In the genomic region with DNA sequence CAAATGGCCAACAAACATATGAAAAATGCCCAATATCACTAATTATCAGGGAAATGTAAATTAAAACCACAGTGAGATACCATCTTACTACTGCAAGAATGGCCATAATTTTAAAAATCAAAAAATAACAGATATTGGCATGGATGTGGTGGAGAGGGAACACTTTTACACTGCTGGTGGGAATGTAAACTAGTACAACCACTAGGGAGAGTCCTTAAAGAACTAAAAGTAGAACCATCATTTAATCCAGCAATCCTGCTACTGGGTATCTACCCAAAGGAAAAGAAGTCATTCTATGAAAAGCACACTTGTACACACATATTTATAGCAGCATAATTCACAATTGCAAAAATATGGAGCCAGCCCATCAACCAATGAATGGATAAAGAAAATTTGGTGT, we compare ENCODE assay signal across 19 cellular contexts.
DNase-seq lines count a peak whose midpoint lies in the region; ATAC-seq, FAIRE-seq and TF ChIP-seq lines count a peak whose summit lies in the region.
"Had no signal": no experiment of that assay in that cellular context is flagged by ENCODE, and none has a peak within 500 bp of the region (broad histone marks: within the 10 kb centered on the region; RNA-seq: fewer than 3 reads in every experiment).

No MANE protein-coding gene starts in this region.

- H3K9me3 ChIP-seq in Loucy (ENCODE audit: insufficient read depth, low read depth, low read length) (no peaks in the 10 kb centered on the region), adipocyte (ENCODE audit: control insufficient read depth, low read length) (no peaks in the 10 kb centered on the region), osteoblast (ENCODE audit: low read depth, low read length) (no peaks in the 10 kb centered on the region), heart right ventricle (no peaks in the 10 kb centered on the region)
- H3K9me3 ChIP-seq: BLaER1 treated with 17β-estradiol and CSF1 and Interleukin-3, amounts not matched to agents 10 nM and 100 nM; colonic mucosa had no signal

- H3K4me2 ChIP-seq in Loucy (ENCODE audit: low read depth, low read length, poor library complexity, severe bottlenecking) (no peak overlapping the region), osteoblast (ENCODE audit: insufficient read depth, low read length) (no peak overlapping the region)
- H3K4me2 ChIP-seq: BLaER1 treated with 17β-estradiol and CSF1 and Interleukin-3, amounts not matched to agents 10 nM and 100 nM had no signal

- no peak for TF ChIP-seq POLR2A in H54 (IDR thresholded peaks at IDR 0.05; ENCODE audit: low read depth, low read length)

- H3K4me1 ChIP-seq in Loucy (ENCODE audit: insufficient read depth, low read length, poor library complexity, severe bottlenecking) (no peaks in the 10 kb centered on the region), adipocyte (ENCODE audit: control insufficient read depth, insufficient read depth, low read length) (no peaks in the 10 kb centered on the region), osteoblast (ENCODE audit: insufficient read depth, low read length) (no peaks in the 10 kb centered on the region), heart right ventricle (no peaks in the 10 kb centered on the region)
- H3K4me1 ChIP-seq: BLaER1 treated with 17β-estradiol and CSF1 and Interleukin-3, amounts not matched to agents 10 nM and 100 nM; colonic mucosa had no signal

- no peak overlapping the region for H3K4me3 ChIP-seq in Loucy (ENCODE audit: low read length, poor library complexity, severe bottlenecking)
- no peak overlapping the region for H3K4me3 ChIP-seq in adipocyte (ENCODE audit: low read length)
- H3K4me3 ChIP-seq in osteoblast (ENCODE audit: insufficient read depth, low read length) = no peak overlapping the region
- no peak overlapping the region for H3K4me3 ChIP-seq in heart right ventricle
- H3K4me3 ChIP-seq: BLaER1 treated with 17β-estradiol and CSF1 and Interleukin-3, amounts not matched to agents 10 nM and 100 nM; colonic mucosa had no signal

- H4K20me1 ChIP-seq in Loucy (ENCODE audit: insufficient read depth, low read length, poor library complexity, severe bottlenecking) (no peaks in the 10 kb centered on the region), osteoblast (ENCODE audit: insufficient read depth, low read length) (no peaks in the 10 kb centered on the region)
- H4K20me1 ChIP-seq: BLaER1 treated with 17β-estradiol and CSF1 and Interleukin-3, amounts not matched to agents 10 nM and 100 nM had no signal

- intact Hi-C loops in heart right ventricle (cut with DNase I) = loop anchor here in 4 of 10 donors (2.0 to 10.0 kb wide), 4 partner anchors 337 to 690 kb away; no protein-coding TSS in a partner anchor

- no peak for FAIRE-seq in H54 (lab: Jason Lieb, UNC)
- FAIRE-seq: GM18507 had no signal

- H3K79me2 ChIP-seq in Loucy (ENCODE audit: insufficient read depth, low read length) (no peaks in the 10 kb centered on the region), osteoblast (ENCODE audit: insufficient read depth, low read length) (no peaks in the 10 kb centered on the region)

- H3K36me3 ChIP-seq in Loucy (ENCODE audit: insufficient read depth, low read length) = no peaks in the 10 kb centered on the region
- no peaks in the 10 kb centered on the region for H3K36me3 ChIP-seq in adipocyte (ENCODE audit: control insufficient read depth, insufficient read depth, low read length, severe bottlenecking)
- no peaks in the 10 kb centered on the region for H3K36me3 ChIP-seq in osteoblast (ENCODE audit: insufficient read depth, low read length)
- no peaks in the 10 kb centered on the region for H3K36me3 ChIP-seq in heart right ventricle
- H3K36me3 ChIP-seq: BLaER1 treated with 17β-estradiol and CSF1 and Interleukin-3, amounts not matched to agents 10 nM and 100 nM; colonic mucosa had no signal

- no peak for ATAC-seq in HG02870 (IDR thresholded peaks at IDR 0.05; ENCODE audit: unreplicated experiment)
- no peak for ATAC-seq in heart right ventricle
- ATAC-seq: Panc1, right cardiac atrium had no signal

- H2AFZ ChIP-seq in Loucy (ENCODE audit: low read length) (no peak overlapping the region), osteoblast (ENCODE audit: low read length) (no peak overlapping the region)

- H3K27me3 ChIP-seq in Loucy (ENCODE audit: insufficient read depth, low read length, poor library complexity, severe bottlenecking) = no peaks in the 10 kb centered on the region
- H3K27me3 ChIP-seq in adipocyte (replicated peaks; ENCODE audit: control insufficient read depth, insufficient read depth, low read length) = no peaks in the 10 kb centered on the region
- no peaks in the 10 kb centered on the region for H3K27me3 ChIP-seq in osteoblast (ENCODE audit: insufficient read depth, low read length)
- no peaks in the 10 kb centered on the region for H3K27me3 ChIP-seq in heart right ventricle
- H3K27me3 ChIP-seq: BLaER1 treated with 17β-estradiol and CSF1 and Interleukin-3, amounts not matched to agents 10 nM and 100 nM; colonic mucosa had no signal

- no peak overlapping the region for H3K27ac ChIP-seq in osteoblast (ENCODE audit: low read depth, low read length)
- no peak overlapping the region for H3K27ac ChIP-seq in heart right ventricle
- H3K27ac ChIP-seq: BLaER1 treated with 17β-estradiol and CSF1 and Interleukin-3, amounts not matched to agents 10 nM and 100 nM; colonic mucosa had no signal

- DNase-seq in AML-193 (lab: John Stamatoyannopoulos, UW) = peak; percentile 5 to 11
- peak; percentile 43 for DNase-seq in adipocyte (ENCODE audit: low read depth)
- DNase-seq in pons (ENCODE audit: low spot score) = peak; percentile 10
- no peak for DNase-seq in osteoblast (ENCODE audit: insufficient read length, low spot score, missing footprints)
- no peak for DNase-seq in H54 (ENCODE audit: insufficient read length, low spot score)
- DNase-seq in heart right ventricle = no peak
- DNase-seq: activated CD4-positive, alpha-beta T cell treated with anti-CD3 and anti-CD28 coated beads for 4 hours; activated naive CD4-positive, alpha-beta T cell; colonic mucosa; DMS153; NCI-H1436; NCI-H526 treated with DMSO at 0.1 percent for 48 hours; nucleus accumbens; right cardiac atrium had no signal

- H3F3A ChIP-seq in Loucy (ENCODE audit: low read depth) = no peaks in the 10 kb centered on the region

- H3K9ac ChIP-seq in Loucy (ENCODE audit: low read depth, low read length, poor library complexity, severe bottlenecking) (no peak overlapping the region), adipocyte (ENCODE audit: low read length) (no peak overlapping the region)
- H3K9ac ChIP-seq: BLaER1 treated with 17β-estradiol and CSF1 and Interleukin-3, amounts not matched to agents 10 nM and 100 nM had no signal

- H3K9me2 ChIP-seq in Loucy (replicated peaks; ENCODE audit: low read depth, low read length) = no peaks in the 10 kb centered on the region

- peak; percentile 49 for TF ChIP-seq CTCF in Loucy (conservative IDR thresholded peaks at IDR 0.05; ENCODE audit: low read length)
- no peak for TF ChIP-seq CTCF in osteoblast (IDR thresholded peaks at IDR 0.05; ENCODE audit: extremely low read depth, low read depth, low read length)
- peak in 2 of 9 donors; percentile 43 to 59 for TF ChIP-seq CTCF in heart right ventricle (IDR thresholded peaks at IDR 0.05)

Comparison
In these comparisons a context has a peak if more than half of its experiments do, and no peak if none do; other contexts are left out.
1. DNase-seq: peak in AML-193 (2 of 2), adipocyte (single experiment) and pons (single experiment); none in osteoblast (single experiment), H54 (single experiment) and heart right ventricle (0 of 2).